In genomic region chr1:98323396-98323795, GRCh38 we compare ENCODE assay signal across 9 cellular contexts.
DNase-seq lines count a peak whose midpoint lies in the region; ATAC-seq and TF ChIP-seq lines count a peak whose summit lies in the region.
"Had no signal": no experiment of that assay in that cellular context is flagged by ENCODE, and none has a peak within 500 bp of the region (broad histone marks: within the 10 kb centered on the region; RNA-seq: fewer than 3 reads in every experiment).

No MANE protein-coding gene starts in this region.

- H3K36me3 Mint-ChIP-seq in Caco-2 (ENCODE audit: insufficient read depth, unreplicated experiment) (no peaks in the 10 kb centered on the region), neural progenitor cell (no peaks in the 10 kb centered on the region)
- no peaks in the 10 kb centered on the region for H3K36me3 Mint-ChIP-seq in effector memory CD8-positive, alpha-beta T cell (ENCODE audit: insufficient read depth)
- H3K36me3 Mint-ChIP-seq in natural killer cell treated with Interleukin-12 subunit alpha and Interleukin-12 subunit beta and Interleukin-15 and Interleukin-18, amount 100 ng/mL, for 72 hours = peaks cover 8% of the 10 kb centered on the region

- CTCF ChIA-PET in Caco-2 (lab: Charles Lee) = no interaction called here

- H3K27ac Mint-ChIP-seq in Caco-2 (ENCODE audit: unreplicated experiment) = peak overlapping the region; percentile 73
- H3K27ac Mint-ChIP-seq in effector memory CD8-positive, alpha-beta T cell = peak overlapping the region in 1 of 2 donors; percentile 89
- peak overlapping the region; percentile 40 to 45 for H3K27ac Mint-ChIP-seq in natural killer cell treated with Interleukin-12 subunit alpha and Interleukin-12 subunit beta and Interleukin-15 and Interleukin-18, amount 100 ng/mL, for 72 hours
- no peak overlapping the region for H3K27ac Mint-ChIP-seq in neural progenitor cell

- no peak overlapping the region for H2AFZ ChIP-seq in neural progenitor cell (replicated peaks)

- peaks cover 23% of the 10 kb centered on the region for H3K4me1 Mint-ChIP-seq in Caco-2 (ENCODE audit: low read depth, unreplicated experiment)
- H3K4me1 Mint-ChIP-seq in effector memory CD8-positive, alpha-beta T cell (ENCODE audit: low read depth in 2 of 2) = peaks cover 24 to 36% of the 10 kb centered on the region in 2 donors
- peaks cover 24 to 29% of the 10 kb centered on the region in 2 donors for H3K4me1 Mint-ChIP-seq in natural killer cell treated with Interleukin-12 subunit alpha and Interleukin-12 subunit beta and Interleukin-15 and Interleukin-18, amount 100 ng/mL, for 72 hours (ENCODE audit: low read depth in 2 of 2)
- peaks cover 13% of the 10 kb centered on the region for H3K4me1 Mint-ChIP-seq in neural progenitor cell

- no peak for DNase-seq in Caco-2
- DNase-seq in NCI-H460 (ENCODE audit: extremely low read depth, low read depth) = peak; percentile 69
- DNase-seq in effector memory CD8-positive, alpha-beta T cell = no peak
- no peak for DNase-seq in natural killer cell treated with Interleukin-12 subunit alpha and Interleukin-12 subunit beta and Interleukin-15 and Interleukin-18, amount 100 ng/mL, for 72 hours (ENCODE audit: low spot score)
- no peak for DNase-seq in effector CD4-positive, alpha-beta T cell
- no peak for DNase-seq in NCI-H1436 (lab: John Stamatoyannopoulos, UW)
- DNase-seq in neural progenitor cell (ENCODE audit: low spot score) = no peak
- DNase-seq: ovary had no signal

- H3K36me3 ChIP-seq in Caco-2 (ENCODE audit: control insufficient read depth, insufficient read depth, low read length) (no peaks in the 10 kb centered on the region), neural progenitor cell (no peaks in the 10 kb centered on the region)
- H3K36me3 ChIP-seq: ovary had no signal

- no peaks in the 10 kb centered on the region for H3K79me2 ChIP-seq in neural progenitor cell (ENCODE audit: low read depth)

- H4K20me1 ChIP-seq in neural progenitor cell (ENCODE audit: low read depth) = no peaks in the 10 kb centered on the region

- peaks cover 10% of the 10 kb centered on the region for H3K9me3 Mint-ChIP-seq in Caco-2 (ENCODE audit: unreplicated experiment)
- no peaks in the 10 kb centered on the region for H3K9me3 Mint-ChIP-seq in effector memory CD8-positive, alpha-beta T cell
- peaks cover 3% of the 10 kb centered on the region for H3K9me3 Mint-ChIP-seq in natural killer cell treated with Interleukin-12 subunit alpha and Interleukin-12 subunit beta and Interleukin-15 and Interleukin-18, amount 100 ng/mL, for 72 hours
- no peaks in the 10 kb centered on the region for H3K9me3 Mint-ChIP-seq in neural progenitor cell

- H3K4me3 Mint-ChIP-seq in Caco-2 (ENCODE audit: unreplicated experiment) (peak overlapping the region; percentile 16), neural progenitor cell (no peak overlapping the region)
- H3K4me3 Mint-ChIP-seq in effector memory CD8-positive, alpha-beta T cell = peak overlapping the region; percentile 17 to 62
- H3K4me3 Mint-ChIP-seq in natural killer cell treated with Interleukin-12 subunit alpha and Interleukin-12 subunit beta and Interleukin-15 and Interleukin-18, amount 100 ng/mL, for 72 hours = peak overlapping the region; percentile 68

- H3K4me3 ChIP-seq in Caco-2 (ENCODE audit: low read depth, low read length) (no peak overlapping the region), neural progenitor cell (no peak overlapping the region)
- H3K4me3 ChIP-seq: ovary had no signal

- TF ChIP-seq CTCF in Caco-2 (IDR thresholded peaks at IDR 0.05; ENCODE audit: insufficient read depth in 1 of 2, low read depth in 1 of 2, low read length in 1 of 2, severe bottlenecking in 1 of 2, unreplicated experiment in 1 of 2) = no peak
- no peak for TF ChIP-seq CTCF in neural progenitor cell (IDR thresholded peaks at IDR 0.05)

- intact Hi-C loops in Caco-2 (cut with micrococcal nuclease; ENCODE audit: unreplicated experiment) = loop anchor here (5.0 kb wide), 1 partner anchor 134 kb away; no protein-coding TSS in a partner anchor

- no TSS peak for BruUV-seq in Caco-2 (replicated peaks; lab: Mats Ljungman, UMichigan)

- H3F3A ChIP-seq in neural progenitor cell (ENCODE audit: low read depth) = no peaks in the 10 kb centered on the region

- H3K27me3 ChIP-seq in Caco-2 (replicated peaks; ENCODE audit: control insufficient read depth, insufficient read depth, low read length) = no peaks in the 10 kb centered on the region
- no peaks in the 10 kb centered on the region for H3K27me3 ChIP-seq in neural progenitor cell
- H3K27me3 ChIP-seq: ovary had no signal

- H3K27me3 Mint-ChIP-seq in Caco-2 (ENCODE audit: insufficient read depth, unreplicated experiment) = no peaks in the 10 kb centered on the region
- no peaks in the 10 kb centered on the region for H3K27me3 Mint-ChIP-seq in effector memory CD8-positive, alpha-beta T cell
- H3K27me3 Mint-ChIP-seq in natural killer cell treated with Interleukin-12 subunit alpha and Interleukin-12 subunit beta and Interleukin-15 and Interleukin-18, amount 100 ng/mL, for 72 hours = no peaks in the 10 kb centered on the region
- H3K27me3 Mint-ChIP-seq in neural progenitor cell (ENCODE audit: insufficient read depth, low read depth) = no peaks in the 10 kb centered on the region

- H3K4me2 ChIP-seq in neural progenitor cell = no peak overlapping the region

- ATAC-seq in effector memory CD8-positive, alpha-beta T cell (replicated peaks) = no peak
- ATAC-seq in natural killer cell treated with Interleukin-12 subunit alpha and Interleukin-12 subunit beta and Interleukin-15 and Interleukin-18, amount 100 ng/mL, for 72 hours = peak; percentile 60 to 74
- no peak for ATAC-seq in GM18511 (IDR thresholded peaks at IDR 0.05; ENCODE audit: unreplicated experiment)

- H3K27ac ChIP-seq in neural progenitor cell = no peak overlapping the region
- H3K27ac ChIP-seq: ovary had no signal

- no peak overlapping the region for H3K9ac ChIP-seq in neural progenitor cell

- POLR2A ChIA-PET in Caco-2 (lab: Charles Lee) = no interaction called here

- no peaks in the 10 kb centered on the region for H3K9me3 ChIP-seq in Caco-2
- H3K9me3 ChIP-seq in neural progenitor cell (ENCODE audit: low read depth) = no peaks in the 10 kb centered on the region
- H3K9me3 ChIP-seq: ovary had no signal

- H3K4me1 ChIP-seq in Caco-2 (peaks cover 17% of the 10 kb centered on the region), neural progenitor cell (no peaks in the 10 kb centered on the region)

Comparison
In these comparisons a context has a peak if more than half of its experiments do, and no peak if none do; other contexts are left out.
1. ATAC-seq: peak in natural killer cell treated with Interleukin-12 subunit alpha and Interleukin-12 subunit beta and Interleukin-15 and Interleukin-18, amount 100 ng/mL, for 72 hours (2 of 2); none in effector memory CD8-positive, alpha-beta T cell (single experiment) and GM18511 (single experiment).